Comparison of ENCODE assay signal across 14 cellular contexts in genomic region chr11:72705442-72706365, GRCh38. TPM values are rescaled to one million over a fixed set of nuclear protein-coding genes. Genes with fewer than 3 reads are reported as not detected.
DNase-seq lines count a peak whose midpoint lies in the region; ATAC-seq lines count a peak whose summit lies in the region.
"Had no signal": no experiment of that assay in that cellular context is flagged by ENCODE, and none has a peak within 500 bp of the region (broad histone marks: within the 10 kb centered on the region; RNA-seq: fewer than 3 reads in every experiment).

No MANE protein-coding gene starts in this region.

- no peaks in the 10 kb centered on the region for H3K27me3 Mint-ChIP-seq in stimulated activated naive CD8-positive, alpha-beta T cell treated with anti-CD3 and anti-CD28 coated beads, Interleukin-15, Interleukin-2, amounts not matched to agents 100 ng/mL and 50 ng/mL, for 24 hours
- no peaks in the 10 kb centered on the region for H3K27me3 Mint-ChIP-seq in T-helper 17 cell
- H3K27me3 Mint-ChIP-seq: activated CD4-positive, alpha-beta memory T cell treated with anti-CD3 and anti-CD28 coated beads for 36 hours had no signal

- H3K4me1 Mint-ChIP-seq in stimulated activated naive CD8-positive, alpha-beta T cell treated with anti-CD3 and anti-CD28 coated beads, Interleukin-15, Interleukin-2, amounts not matched to agents 100 ng/mL and 50 ng/mL, for 24 hours (ENCODE audit: low read depth) = no peaks in the 10 kb centered on the region
- H3K4me1 Mint-ChIP-seq in T-helper 17 cell = peaks cover 11% of the 10 kb centered on the region

- H3K9me3 Mint-ChIP-seq in stimulated activated naive CD8-positive, alpha-beta T cell treated with anti-CD3 and anti-CD28 coated beads, Interleukin-15, Interleukin-2, amounts not matched to agents 100 ng/mL and 50 ng/mL, for 24 hours = no peaks in the 10 kb centered on the region
- H3K9me3 Mint-ChIP-seq: activated CD4-positive, alpha-beta memory T cell treated with anti-CD3 and anti-CD28 coated beads for 36 hours; activated T-helper 1 cell treated with anti-CD3 and anti-CD28 coated beads, Interleukin-12 subunit alpha, Interleukin-12 subunit beta, Interleukin-2, Interleukin-4 antibody, amounts not matched to agents 30 ng/mL and 10 ng/mL and 1 ng/mL, durations not matched to agents 14 hours and 24 hours and 36 hours had no signal

- ATAC-seq in stimulated activated naive CD8-positive, alpha-beta T cell treated with anti-CD3 and anti-CD28 coated beads, Interleukin-15, Interleukin-2, amounts not matched to agents 100 U/mL and 50 U/mL, for 24 hours = no peak
- no peak for ATAC-seq in T-helper 17 cell

- no peak for DNase-seq in stimulated activated naive CD8-positive, alpha-beta T cell treated with anti-CD3 and anti-CD28 coated beads, Interleukin-15, Interleukin-2, amounts not matched to agents 100 U/mL and 50 U/mL, for 24 hours
- no peak for DNase-seq in T-helper 17 cell
- peak; percentile 57 for DNase-seq in iPS-NIHi7 (ENCODE audit: extremely low spot score)
- DNase-seq in NCI-H187 treated with DMSO at 0.1 percent for 48 hours (lab: John Stamatoyannopoulos, UW) = no peak
- no peak for DNase-seq in AG08395 (ENCODE audit: low spot score)
- no peak for DNase-seq in dedifferentiated amniotic fluid mesenchymal stem cell (ENCODE audit: extremely low spot score)
- DNase-seq: activated CD4-positive, alpha-beta memory T cell treated with anti-CD3 and anti-CD28 coated beads for 36 hours; GF-D8; NCI-H446; nucleus accumbens had no signal

- H3K9me3 ChIP-seq in T-helper 17 cell (ENCODE audit: control insufficient read depth, low read length, poor library complexity, severe bottlenecking) = no peaks in the 10 kb centered on the region
- H3K9me3 ChIP-seq: ascending aorta, right atrium auricular region had no signal

- H3K27ac Mint-ChIP-seq in stimulated activated naive CD8-positive, alpha-beta T cell treated with anti-CD3 and anti-CD28 coated beads, Interleukin-15, Interleukin-2, amounts not matched to agents 100 ng/mL and 50 ng/mL, for 24 hours = peak overlapping the region; percentile 13
- peak overlapping the region; percentile 89 for H3K27ac Mint-ChIP-seq in T-helper 17 cell
- H3K27ac Mint-ChIP-seq: activated CD4-positive, alpha-beta memory T cell treated with anti-CD3 and anti-CD28 coated beads for 36 hours; activated T-helper 1 cell treated with anti-CD3 and anti-CD28 coated beads, Interleukin-12 subunit alpha, Interleukin-12 subunit beta, Interleukin-2, Interleukin-4 antibody, amounts not matched to agents 30 ng/mL and 10 ng/mL and 1 ng/mL, durations not matched to agents 14 hours and 24 hours and 36 hours had no signal

- H3K36me3 Mint-ChIP-seq in stimulated activated naive CD8-positive, alpha-beta T cell treated with anti-CD3 and anti-CD28 coated beads, Interleukin-15, Interleukin-2, amounts not matched to agents 100 ng/mL and 50 ng/mL, for 24 hours (ENCODE audit: low read depth) = peaks cover 44% of the 10 kb centered on the region
- H3K36me3 Mint-ChIP-seq in T-helper 17 cell (ENCODE audit: low read depth) = peaks cover 11% of the 10 kb centered on the region

- no peak overlapping the region for H3K4me3 Mint-ChIP-seq in stimulated activated naive CD8-positive, alpha-beta T cell treated with anti-CD3 and anti-CD28 coated beads, Interleukin-15, Interleukin-2, amounts not matched to agents 100 ng/mL and 50 ng/mL, for 24 hours
- H3K4me3 Mint-ChIP-seq in T-helper 17 cell = no peak overlapping the region
- H3K4me3 Mint-ChIP-seq: activated CD4-positive, alpha-beta memory T cell treated with anti-CD3 and anti-CD28 coated beads for 36 hours; activated T-helper 1 cell treated with anti-CD3 and anti-CD28 coated beads, Interleukin-12 subunit alpha, Interleukin-12 subunit beta, Interleukin-2, Interleukin-4 antibody, amounts not matched to agents 30 ng/mL and 10 ng/mL and 1 ng/mL, durations not matched to agents 14 hours and 24 hours and 36 hours had no signal

RNA-seq across cellular contexts. Expression of gene PDE2A, which starts 31.5 kb away (rescaled TPM):
- 1 to 10 TPM; 2.7 to 4.9 TPM for total RNA-seq in T-helper 17 cell

RNA-seq across cellular contexts. Expression of gene ARAP1, which starts 46.5 kb away (rescaled TPM):
- 100 to 1,000 TPM in 1 of 2 donors, 10 to 100 TPM in 1; 93.3 to 108 TPM for total RNA-seq in T-helper 17 cell
